In the genomic region with DNA sequence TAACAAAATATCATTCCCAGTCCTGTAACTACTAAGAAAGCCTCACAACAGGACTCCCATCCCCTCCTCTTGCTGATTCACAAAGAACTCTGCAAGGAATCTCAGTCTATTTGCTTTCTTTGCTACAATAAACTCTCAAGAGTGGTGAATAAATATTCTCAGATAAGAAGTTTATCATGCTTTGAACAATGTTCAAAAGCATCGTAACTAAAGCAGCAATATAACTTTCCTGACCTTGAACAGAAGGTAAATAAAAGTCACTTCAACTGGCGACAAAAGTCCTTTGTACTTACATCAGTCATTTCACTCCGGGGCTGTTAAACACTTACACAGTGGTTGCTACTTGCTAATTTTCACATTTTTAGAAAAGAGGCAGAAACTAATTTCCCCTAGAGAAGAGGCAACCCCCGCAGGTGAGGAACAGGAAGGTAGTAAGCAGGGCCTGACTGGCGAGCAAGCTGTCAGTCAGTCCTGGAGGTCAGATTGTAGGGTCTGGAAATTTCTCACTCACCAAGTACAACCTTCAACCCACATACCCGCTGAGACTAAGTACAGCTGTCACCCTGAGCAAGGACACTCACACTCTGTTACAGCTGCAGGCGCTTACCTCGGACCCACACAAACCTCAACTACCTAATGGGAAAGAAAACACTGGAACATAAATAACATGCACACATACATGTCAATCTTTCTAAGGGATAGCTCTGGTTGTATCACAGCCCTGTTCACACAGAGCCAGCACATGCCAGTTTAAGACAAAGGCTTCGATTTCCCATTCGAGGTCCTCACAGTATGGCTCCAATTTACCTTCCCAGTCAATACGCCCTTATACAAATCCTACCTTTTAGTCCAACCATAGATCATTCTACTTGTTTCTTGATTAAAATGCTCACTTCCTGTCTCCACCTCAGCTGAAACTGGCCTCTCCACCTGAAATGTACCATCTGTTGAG, we compare ENCODE assay signal across 19 cellular contexts.
DNase-seq lines count a peak whose midpoint lies in the region; ATAC-seq and TF ChIP-seq lines count a peak whose summit lies in the region.
"Had no signal": no experiment of that assay in that cellular context is flagged by ENCODE, and none has a peak within 500 bp of the region (broad histone marks: within the 10 kb centered on the region; RNA-seq: fewer than 3 reads in every experiment).

No MANE protein-coding gene starts in this region.

- intact Hi-C loops in IMR-90 (cut with micrococcal nuclease): no loop called here
- intact Hi-C loops in lower lobe of right lung (cut with DNase I): no loop called here
- intact Hi-C loops in transverse colon (cut with DNase I; ENCODE audit: low total_unique reads): no loop called here

- TF ChIP-seq POLR2A in IMR-90 (IDR thresholded peaks at IDR 0.05; ENCODE audit: low read depth, low read length): no peak
- TF ChIP-seq POLR2A in transverse colon (IDR thresholded peaks at IDR 0.05): no peak

- H4K91ac ChIP-seq in IMR-90 (ENCODE audit: insufficient read depth, low read depth, low read length): no peak overlapping the region

- H3K56ac ChIP-seq in IMR-90 (ENCODE audit: extremely low read depth, insufficient read depth, low read length): no peak overlapping the region

- no peaks in the 10 kb centered on the region for H3K9me3 ChIP-seq in IMR-90 (ENCODE audit: control insufficient read depth, insufficient read depth, low read length)
- no peaks in the 10 kb centered on the region for H3K9me3 ChIP-seq in lower lobe of right lung
- no peaks in the 10 kb centered on the region for H3K9me3 ChIP-seq in transverse colon
- H3K9me3 ChIP-seq: MG63, right atrium auricular region had no signal

- no peak overlapping the region for H3K9ac ChIP-seq in IMR-90 (ENCODE audit: low read depth, low read length)

- no peak for TF ChIP-seq RAD21 in IMR-90 (IDR thresholded peaks at IDR 0.05; ENCODE audit: low read length)

- no peak overlapping the region for H2BK5ac ChIP-seq in IMR-90 (ENCODE audit: low read depth, low read length, poor library complexity, severe bottlenecking)

- H3K4me1 ChIP-seq in IMR-90 (ENCODE audit: control insufficient read depth, insufficient read depth, low read length) (peaks cover 4% of the 10 kb centered on the region; the same call in 1 of the 2 replicates), lower lobe of right lung (peaks cover 17% of the 10 kb centered on the region), transverse colon (peaks cover 0 to 23% (median 9%) of the 10 kb centered on the region in 4 donors)
- H3K4me1 ChIP-seq: right atrium auricular region had no signal

- H3K79me1 ChIP-seq in IMR-90 (ENCODE audit: low read depth in 1 of 2, low read length in 2 of 2): peaks cover 23 to 65% of the 10 kb centered on the region in 2 experiments

- no peak overlapping the region for H3K4me3 ChIP-seq in IMR-90 (ENCODE audit: insufficient read depth, low read depth, low read length)
- no peak overlapping the region for H3K4me3 ChIP-seq in lower lobe of right lung
- no peak overlapping the region for H3K4me3 ChIP-seq in transverse colon
- H3K4me3 ChIP-seq: cardiac muscle cell, MG63, right atrium auricular region had no signal

- DNase-seq in IMR-90 (no peak), lower lobe of right lung (no peak), transverse colon (no peak), substantia nigra (lab: John Stamatoyannopoulos, UW) (no peak), RKO (ENCODE audit: low spot score) (no peak)
- DNase-seq: activated CD4-positive, CD25-positive, alpha-beta regulatory T cell; activated CD8-positive, alpha-beta memory T cell treated with anti-CD3 and anti-CD28 coated beads, Interleukin-2, amount 50 U/mL, for 4 hours; activated naive CD4-positive, alpha-beta T cell treated with anti-CD3 and anti-CD28 coated beads, Interleukin-2, amount 10 ng/mL, durations not matched to agents 7 days and 5 days; CD4-positive, alpha-beta memory T cell; H7; MG63; naive thymus-derived CD4-positive, alpha-beta T cell; NCI-H226; OCI-M1; stimulated activated CD4-positive, alpha-beta T cell treated with anti-CD3 and anti-CD28 coated beads, Interleukin-4, amount 100 ng/mL, for 1 hour had no signal

- H2AK5ac ChIP-seq in IMR-90 (ENCODE audit: low read depth, low read length): no peak overlapping the region

- CTCF ChIA-PET in IMR-90 (lab: Yijun Ruan, JAX): no interaction called here

- no peak overlapping the region for H3K14ac ChIP-seq in IMR-90 (replicated peaks; ENCODE audit: low read depth, low read length)

- H2BK20ac ChIP-seq in IMR-90 (ENCODE audit: low read depth, low read length): no peak overlapping the region

- in situ Hi-C loops in IMR-90 (cut with MboI; ENCODE audit: low sequenced_read_pairs) (no loop called here), transverse colon (cut with MboI; ENCODE audit: low pct_ligation_motif_present in 1 of 4, low pct_unique_long_range_greater_than_20kb in 1 of 4, low sequenced_read_pairs in 3 of 4) (no loop called here)

- peak; percentile 48 for ATAC-seq in IMR-90 (ENCODE audit: low read depth)
- ATAC-seq in lower lobe of right lung: peak; percentile 66 to 94
- ATAC-seq in GM21526 (IDR thresholded peaks at IDR 0.05; ENCODE audit: low FRiP score, unreplicated experiment): no peak
- ATAC-seq: naive thymus-derived CD4-positive, alpha-beta T cell had no signal

- no TSS peak for BruUV-seq in IMR-90 (replicated peaks; lab: Mats Ljungman, UMichigan)

- H3K4me2 ChIP-seq in IMR-90 (ENCODE audit: low read depth, low read length): no peak overlapping the region

- H3K4ac ChIP-seq in IMR-90 (ENCODE audit: low read depth, low read length): no peak overlapping the region

- H2AFZ ChIP-seq in IMR-90 (replicated peaks; ENCODE audit: low read length, poor library complexity): no peak overlapping the region

- no peak overlapping the region for H3K27ac ChIP-seq in IMR-90 (ENCODE audit: insufficient read depth, low read length)
- H3K27ac ChIP-seq in VCaP: peak overlapping the region; percentile 14; the same call in 1 of the 2 replicates
- peak overlapping the region; percentile 6 for H3K27ac ChIP-seq in lower lobe of right lung
- H3K27ac ChIP-seq in transverse colon: peak overlapping the region; percentile 64 to 82 (median 73)
- no peak overlapping the region for H3K27ac ChIP-seq in substantia nigra (ENCODE audit: low read depth, low read length, poor library complexity, severe bottlenecking)
- H3K27ac ChIP-seq: cardiac muscle cell, right atrium auricular region had no signal

- POLR2A ChIA-PET in IMR-90 (lab: Charles Lee; ENCODE audit: unreplicated experiment): no interaction called here

- peaks cover 11% of the 10 kb centered on the region; the same call in 1 of the 2 replicates for H3K9me1 ChIP-seq in IMR-90 (ENCODE audit: insufficient read depth, low read length)

- H4K20me1 ChIP-seq in IMR-90 (ENCODE audit: insufficient read depth, low read length): peaks cover 32% of the 10 kb centered on the region

- TF ChIP-seq EP300 in transverse colon (IDR thresholded peaks at IDR 0.05; ENCODE audit: low read depth): no peak

- H3K18ac ChIP-seq in IMR-90 (ENCODE audit: low read depth, low read length): no peak overlapping the region

- no peak overlapping the region for H2AK9ac ChIP-seq in IMR-90 (replicated peaks; ENCODE audit: low read depth, low read length, poor library complexity)

- peaks cover 21% of the 10 kb centered on the region for H3K36me3 ChIP-seq in IMR-90 (ENCODE audit: control insufficient read depth, insufficient read depth, low read length)
- peaks cover 3% of the 10 kb centered on the region for H3K36me3 ChIP-seq in lower lobe of right lung
- H3K36me3 ChIP-seq in transverse colon: no peaks in the 10 kb centered on the region
- H3K36me3 ChIP-seq: cardiac muscle cell, right atrium auricular region had no signal

- no peak for TF ChIP-seq CTCF in IMR-90 (conservative IDR thresholded peaks at IDR 0.05; ENCODE audit: low read depth, low read length)
- TF ChIP-seq CTCF in VCaP (conservative IDR thresholded peaks at IDR 0.05): no peak
- no peak for TF ChIP-seq CTCF in lower lobe of right lung (IDR thresholded peaks at IDR 0.05)
- TF ChIP-seq CTCF in transverse colon (IDR thresholded peaks at IDR 0.05): no peak

- 0 out of 2 replicates have a peak overlapping the region, but pooled peaks have one; percentile 31 for H3K23ac ChIP-seq in IMR-90 (ENCODE audit: low read depth, low read length)

- H3K27me3 ChIP-seq in IMR-90 (ENCODE audit: control insufficient read depth, insufficient read depth, low read length) (no peaks in the 10 kb centered on the region), lower lobe of right lung (ENCODE audit: low read depth) (no peaks in the 10 kb centered on the region), transverse colon (no peaks in the 10 kb centered on the region)
- H3K27me3 ChIP-seq: cardiac muscle cell, MG63, right atrium auricular region had no signal

- WGBS in IMR-90 (ENCODE audit: extremely low coverage in 2 of 2, insufficient read length in 1 of 2), 2 experiments: 100% methylated on average over 1 of the region's 11 CpGs; no CpG with 5 or more reads in 1 of the 2 experiments
- WGBS in transverse colon (ENCODE audit: low coverage in 1 of 2), 2 donors: 35 to 48% methylated on average over 9 to 11 of the region's 11 CpGs

- dilution Hi-C loops in IMR-90 (cut with HindIII; ENCODE audit: low sequenced_read_pairs, unreplicated experiment): no loop called here

- no peak overlapping the region for H4K5ac ChIP-seq in IMR-90 (ENCODE audit: low read depth, low read length)

- H2BK15ac ChIP-seq in IMR-90 (ENCODE audit: low read depth, low read length): no peak overlapping the region

- H2BK120ac ChIP-seq in IMR-90 (ENCODE audit: low read depth, low read length): no peak overlapping the region

- 0 out of 4 replicates have a peak overlapping the region, but pooled peaks of 1 of the 2 experiments have one; percentile 1 for H4K8ac ChIP-seq in IMR-90 (ENCODE audit: low read depth in 2 of 2, low read length in 2 of 2)

TF ChIP-seq in IMR-90, 13 proteins besides CTCF, POLR2A, EP300 and RAD21 (continues in another document):
- TF ChIP-seq, protein P1, sequence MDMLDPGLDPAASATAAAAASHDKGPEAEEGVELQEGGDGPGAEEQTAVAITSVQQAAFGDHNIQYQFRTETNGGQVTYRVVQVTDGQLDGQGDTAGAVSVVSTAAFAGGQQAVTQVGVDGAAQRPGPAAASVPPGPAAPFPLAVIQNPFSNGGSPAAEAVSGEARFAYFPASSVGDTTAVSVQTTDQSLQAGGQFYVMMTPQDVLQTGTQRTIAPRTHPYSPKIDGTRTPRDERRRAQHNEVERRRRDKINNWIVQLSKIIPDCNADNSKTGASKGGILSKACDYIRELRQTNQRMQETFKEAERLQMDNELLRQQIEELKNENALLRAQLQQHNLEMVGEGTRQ (IDR thresholded peaks at IDR 0.05; ENCODE audit: low read depth, low read length): no peak
- TF ChIP-seq RCOR1 (IDR thresholded peaks at IDR 0.05; ENCODE audit: insufficient replicate concordance, low read length) (no peak), MAFK (IDR thresholded peaks at IDR 0.05; ENCODE audit: low read depth, low read length) (no peak), CEBPB (IDR thresholded peaks at IDR 0.05; ENCODE audit: low read depth, low read length) (no peak), CHD1 (IDR thresholded peaks at IDR 0.05; ENCODE audit: low read depth, low read length) (no peak), BHLHE40 (IDR thresholded peaks at IDR 0.05; ENCODE audit: low read depth, low read length) (no peak), MXI1 (IDR thresholded peaks at IDR 0.05; ENCODE audit: borderline replicate concordance, low read depth, low read length) (no peak)

Comparison
In these comparisons a context has a peak if more than half of its experiments do, and no peak if none do; other contexts are left out.
1. H3K27ac ChIP-seq: peak in VCaP (single experiment), lower lobe of right lung (single experiment) and transverse colon (4 of 4); none in IMR-90 (single experiment) and substantia nigra (single experiment).